10 cellular contexts compared by ENCODE assay signal in genomic region chr11:86063536-86063935, GRCh38. TPM values are rescaled to one million over a fixed set of nuclear protein-coding genes. Genes with fewer than 3 reads are reported as not detected.
DNase-seq lines count a peak whose midpoint lies in the region; ATAC-seq and TF ChIP-seq lines count a peak whose summit lies in the region.
"Had no signal": no experiment of that assay in that cellular context is flagged by ENCODE, and none has a peak within 500 bp of the region (broad histone marks: within the 10 kb centered on the region; RNA-seq: fewer than 3 reads in every experiment).

No MANE protein-coding gene starts in this region.

- ATAC-seq in Right ventricle myocardium inferior (no peak), lower lobe of right lung (no peak), HG03457 (IDR thresholded peaks at IDR 0.05; ENCODE audit: unreplicated experiment) (no peak)

- intact Hi-C loops in left ventricle myocardium inferior (cut with micrococcal nuclease) (no loop called here), Right ventricle myocardium inferior (cut with DNase I) (loop anchor here (10.0 kb wide), 1 partner anchor 409 kb away; no protein-coding TSS in a partner anchor), lower lobe of right lung (cut with DNase I) (no loop called here), uterus (cut with DNase I; ENCODE audit: low total_unique reads) (loop anchor here (10.0 kb wide), 1 partner anchor 181 kb away; the partner anchor contains the start of gene EED)

- TF ChIP-seq POLR2A in uterus (IDR thresholded peaks at IDR 0.05): no peak

- H3K9me3 ChIP-seq in left ventricle myocardium inferior (replicated peaks) (no peaks in the 10 kb centered on the region), lower lobe of right lung (no peaks in the 10 kb centered on the region), uterus (no peaks in the 10 kb centered on the region)

- H3K27me3 ChIP-seq in left ventricle myocardium inferior (ENCODE audit: low read depth): no peaks in the 10 kb centered on the region
- H3K27me3 ChIP-seq in lower lobe of right lung (ENCODE audit: low read depth): no peaks in the 10 kb centered on the region
- H3K27me3 ChIP-seq in uterus: no peaks in the 10 kb centered on the region
- H3K27me3 ChIP-seq: BLaER1 had no signal

- TF ChIP-seq CTCF in left ventricle myocardium inferior (IDR thresholded peaks at IDR 0.05; ENCODE audit: borderline replicate concordance) (no peak), astrocyte of the spinal cord (IDR thresholded peaks at IDR 0.05; ENCODE audit: low read depth, low read length) (no peak), lower lobe of right lung (IDR thresholded peaks at IDR 0.05) (no peak), uterus (IDR thresholded peaks at IDR 0.05) (no peak)

- H3K4me1 ChIP-seq in left ventricle myocardium inferior (peaks cover 92% of the 10 kb centered on the region), lower lobe of right lung (peaks cover 78% of the 10 kb centered on the region), uterus (peaks cover 0 to 4% of the 10 kb centered on the region in 2 donors)

- H3K27ac ChIP-seq in left ventricle myocardium inferior (replicated peaks): peak overlapping the region; percentile 98
- H3K27ac ChIP-seq in lower lobe of right lung: peak overlapping the region; percentile 62
- peak overlapping the region; percentile 30 to 98 for H3K27ac ChIP-seq in uterus
- H3K27ac ChIP-seq: BLaER1 had no signal

- H3K4me3 ChIP-seq in left ventricle myocardium inferior: peak overlapping the region; percentile 94
- H3K4me3 ChIP-seq in astrocyte of the spinal cord (ENCODE audit: low read depth, low read length): no peak overlapping the region
- peak overlapping the region; percentile 93 for H3K4me3 ChIP-seq in lower lobe of right lung
- no peak overlapping the region for H3K4me3 ChIP-seq in uterus
- H3K4me3 ChIP-seq: BLaER1 had no signal

- H3K36me3 ChIP-seq in left ventricle myocardium inferior (no peaks in the 10 kb centered on the region), lower lobe of right lung (no peaks in the 10 kb centered on the region), uterus (no peaks in the 10 kb centered on the region)

- in situ Hi-C loops in astrocyte of the spinal cord (cut with HindIII; ENCODE audit: low sequenced_read_pairs): no loop called here

- DNase-seq in left ventricle myocardium inferior: no peak
- DNase-seq in Right ventricle myocardium inferior (ENCODE audit: missing footprints): no peak
- peak; percentile 52 for DNase-seq in astrocyte of the spinal cord (ENCODE audit: low read depth, low spot score)
- no peak for DNase-seq in lower lobe of right lung
- DNase-seq in uterus: no peak
- DNase-seq in SIG-M5 treated with dmso at 0.1 percent for 504 hours (lab: John Stamatoyannopoulos, UW; ENCODE audit: unreplicated experiment): no peak
- no peak for DNase-seq in activated naive CD4-positive, alpha-beta T cell treated with Interleukin-2 at 50 U/mL for 16 hours
- DNase-seq: NCI-H446 had no signal

RNA-seq across cellular contexts. Expression of gene PICALM, which starts 5.3 kb away (rescaled TPM):
- 133 TPM for total RNA-seq in left ventricle myocardium inferior
- 126 TPM for total RNA-seq in Right ventricle myocardium inferior
- 190 TPM for total RNA-seq in lower lobe of right lung
- 100 to 1,000 TPM; 198 to 402 (median 298) TPM for total RNA-seq in uterus

Comparison
In these comparisons a context has a peak if more than half of its experiments do, and no peak if none do; other contexts are left out.
1. intact Hi-C loops: an anchor here in Right ventricle myocardium inferior (10.0 kb wide) and uterus (10.0 kb wide); none called in left ventricle myocardium inferior and lower lobe of right lung.
2. H3K4me3 ChIP-seq: peak in left ventricle myocardium inferior (single experiment) and lower lobe of right lung (single experiment); none in astrocyte of the spinal cord (single experiment) and uterus (0 of 2).
3. Peak in every context shown above with its lines, with median percentiles within 50 percentile points of each other: H3K27ac ChIP-seq.